19 cellular contexts compared by ENCODE assay signal in the genomic region with DNA sequence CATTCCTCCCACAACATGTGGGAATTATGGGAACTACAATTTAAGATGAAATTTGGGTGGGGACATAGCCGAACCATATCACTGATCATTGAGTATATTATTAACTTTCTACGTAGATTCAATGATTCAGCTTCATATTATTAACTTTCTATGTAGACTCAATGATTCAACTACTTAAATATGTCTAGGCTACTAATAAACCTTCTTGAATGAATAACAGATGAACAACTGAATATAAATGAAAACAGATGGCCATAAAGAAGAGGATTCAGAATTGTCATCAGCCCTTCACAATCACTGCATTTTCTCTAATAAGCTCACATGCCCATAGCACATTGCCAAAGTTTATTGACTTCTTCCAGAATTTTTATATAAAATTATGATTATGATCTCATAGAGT. TPM values are rescaled to one million over a fixed set of nuclear protein-coding genes. Genes with fewer than 3 reads are reported as not detected.
A peak's percentile ranks its signal among the peaks of the same experiment; 100 is the strongest.
DNase-seq lines count a peak whose midpoint lies in the region; ATAC-seq and TF ChIP-seq lines count a peak whose summit lies in the region.
"Had no signal": no experiment of that assay in that cellular context is flagged by ENCODE, and none has a peak within 500 bp of the region (broad histone marks: within the 10 kb centered on the region; RNA-seq: fewer than 3 reads in every experiment).

No MANE protein-coding gene starts in this region.

- H3K4me2 ChIP-seq in GM23248 (ENCODE audit: unreplicated experiment), result peak overlapping the region; percentile 26
- H3K4me2 ChIP-seq: PC-9 had no signal

- no peaks in the 10 kb centered on the region for H3K27me3 ChIP-seq in GM23248 (replicated peaks; ENCODE audit: insufficient read depth)
- H3K27me3 ChIP-seq in CD8-positive, alpha-beta memory T cell (ENCODE audit: insufficient read depth, low read length, poor library complexity, severe bottlenecking), result no peaks in the 10 kb centered on the region

- no peak overlapping the region for H3K4me3 Mint-ChIP-seq in CD8-positive, alpha-beta memory T cell
- H3K4me3 Mint-ChIP-seq: B cell; CD4-positive, alpha-beta T cell had no signal

- peaks cover 0 to 3% (median 0%) of the 10 kb centered on the region in 5 donors for H3K9me3 Mint-ChIP-seq in CD8-positive, alpha-beta memory T cell
- H3K9me3 Mint-ChIP-seq: CD4-positive, alpha-beta T cell had no signal

- H3K4me1 Mint-ChIP-seq in CD8-positive, alpha-beta memory T cell, result no peaks in the 10 kb centered on the region
- H3K4me1 Mint-ChIP-seq: B cell had no signal

- peaks cover 6% of the 10 kb centered on the region for H3F3A ChIP-seq in GM23248 (ENCODE audit: insufficient read depth)

- H3K27me3 Mint-ChIP-seq in CD8-positive, alpha-beta memory T cell, result peaks cover 6 to 17% of the 10 kb centered on the region in 2 donors

- POLR2A ChIA-PET in CD8-positive, alpha-beta memory T cell (lab: Charles Lee), result no interaction called here

- no peaks in the 10 kb centered on the region for H3K9me3 ChIP-seq in GM23248 (ENCODE audit: low read depth)
- no peaks in the 10 kb centered on the region for H3K9me3 ChIP-seq in CD8-positive, alpha-beta memory T cell (ENCODE audit: low read length)

- H3K9me2 ChIP-seq in GM23248 (ENCODE audit: insufficient read depth), result no peaks in the 10 kb centered on the region

- H2AFZ ChIP-seq in GM23248, result no peak overlapping the region
- H2AFZ ChIP-seq: PC-9 had no signal

- peak; percentile 37 for DNase-seq in AG08395 (ENCODE audit: low spot score)
- peak; percentile 67 for DNase-seq in GM23248
- peak; percentile 14 for DNase-seq in kidney glomerular epithelial cell (lab: John Stamatoyannopoulos, UW)
- DNase-seq in NCI-H526 (lab: John Stamatoyannopoulos, UW), result no peak
- no peak for DNase-seq in CD8-positive, alpha-beta memory T cell
- no peak for DNase-seq in epidermal melanocyte (ENCODE audit: insufficient read length, low spot score)
- DNase-seq: CD4-positive, alpha-beta T cell; DMS153; KG1; MV-4-11; NCI-H187; NCI-H2107; NCI-H510A; NCI-H82; PC-9 had no signal

- no peak for TF ChIP-seq CTCF in VCaP (conservative IDR thresholded peaks at IDR 0.05)

- no peaks in the 10 kb centered on the region for H4K20me1 ChIP-seq in GM23248 (ENCODE audit: insufficient read depth)

- CTCF ChIA-PET in CD8-positive, alpha-beta memory T cell (lab: Charles Lee), result no interaction called here

- H3K36me3 ChIP-seq in GM23248 (ENCODE audit: low read depth), result no peaks in the 10 kb centered on the region
- H3K36me3 ChIP-seq in CD8-positive, alpha-beta memory T cell (ENCODE audit: insufficient read depth, low read length), result no peaks in the 10 kb centered on the region

- no peak overlapping the region for H3K9ac ChIP-seq in GM23248

- peaks cover 0 to 10% (median 0%) of the 10 kb centered on the region in 3 donors for H3K36me3 Mint-ChIP-seq in CD8-positive, alpha-beta memory T cell

- H3K27ac Mint-ChIP-seq in CD8-positive, alpha-beta memory T cell, result no peak overlapping the region
- H3K27ac Mint-ChIP-seq: B cell; CD4-positive, alpha-beta T cell had no signal

- H3K27ac ChIP-seq in GM23248 (0 out of 2 replicates have a peak overlapping the region, but pooled peaks have one; percentile 21), VCaP (peak overlapping the region; percentile 51; the same call in 1 of the 2 replicates)
- H3K27ac ChIP-seq in CD8-positive, alpha-beta memory T cell (ENCODE audit: low read depth, low read length), result no peak overlapping the region
- H3K27ac ChIP-seq: PC-9, RWPE1 had no signal

- in situ Hi-C loops in GM23248 (cut with MboI), result no loop called here

- H3K79me2 ChIP-seq in GM23248 (ENCODE audit: insufficient read depth), result no peaks in the 10 kb centered on the region

- no peak overlapping the region for H3K4me3 ChIP-seq in GM23248
- no peak overlapping the region for H3K4me3 ChIP-seq in CD8-positive, alpha-beta memory T cell (ENCODE audit: low read length)
- H3K4me3 ChIP-seq: PC-9 had no signal

- peaks cover 12% of the 10 kb centered on the region for H3K4me1 ChIP-seq in GM23248 (ENCODE audit: insufficient read depth)
- H3K4me1 ChIP-seq in CD8-positive, alpha-beta memory T cell (ENCODE audit: insufficient read depth, low read length), result no peaks in the 10 kb centered on the region

- WGBS in GM23248 (ENCODE audit: low coverage in 1 of 2, low lambda C conversion rate in 2 of 2, missing lambda C conversion rate in 2 of 2), 2 experiments, result 1 to 2% methylated on average over 2 of the region's 2 CpGs

- ATAC-seq in HG03025 (IDR thresholded peaks at IDR 0.05; ENCODE audit: low FRiP score, unreplicated experiment), result no peak

RNA-seq across cellular contexts. Expression of gene CEP44, which starts 57.0 kb away (rescaled TPM):
- total RNA-seq in GM23248 (2014; rRNA removed; shearing (Covaris generic)), result 8.1 and 17.6 TPM in 2 replicates
- 6.0 and 6.1 TPM in 2 replicates for polyA plus RNA-seq in GM23248 (2016; fragmentation: Nextera tagmentation; extraction: Ambion mirVana)
- 10 to 100 TPM; 20.4 to 22.4 TPM for total RNA-seq in CD8-positive, alpha-beta memory T cell
- polyA plus RNA-seq in CD8-positive, alpha-beta memory T cell, result 6.8 TPM

RNA-seq across cellular contexts. Expression of gene FBXO8, which starts 57.2 kb away (rescaled TPM):
- total RNA-seq in GM23248 (2014; rRNA removed; shearing (Covaris generic)), result 25.9 and 27.7 TPM in 2 replicates
- polyA plus RNA-seq in GM23248 (2016; fragmentation: Nextera tagmentation; extraction: Ambion mirVana), result 23.1 and 26.7 TPM in 2 replicates
- total RNA-seq in CD8-positive, alpha-beta memory T cell, result 10 to 100 TPM; 18.3 to 20.3 TPM
- polyA plus RNA-seq in CD8-positive, alpha-beta memory T cell, result 14.5 TPM

Comparison
In these comparisons a context has a peak if more than half of its experiments do, and no peak if none do; other contexts are left out.
1. DNase-seq: peak in AG08395 (single experiment), GM23248 (single experiment) and kidney glomerular epithelial cell (single experiment); none in NCI-H526 (0 of 2), CD8-positive, alpha-beta memory T cell (0 of 5) and epidermal melanocyte (single experiment).